In the genomic region with DNA sequence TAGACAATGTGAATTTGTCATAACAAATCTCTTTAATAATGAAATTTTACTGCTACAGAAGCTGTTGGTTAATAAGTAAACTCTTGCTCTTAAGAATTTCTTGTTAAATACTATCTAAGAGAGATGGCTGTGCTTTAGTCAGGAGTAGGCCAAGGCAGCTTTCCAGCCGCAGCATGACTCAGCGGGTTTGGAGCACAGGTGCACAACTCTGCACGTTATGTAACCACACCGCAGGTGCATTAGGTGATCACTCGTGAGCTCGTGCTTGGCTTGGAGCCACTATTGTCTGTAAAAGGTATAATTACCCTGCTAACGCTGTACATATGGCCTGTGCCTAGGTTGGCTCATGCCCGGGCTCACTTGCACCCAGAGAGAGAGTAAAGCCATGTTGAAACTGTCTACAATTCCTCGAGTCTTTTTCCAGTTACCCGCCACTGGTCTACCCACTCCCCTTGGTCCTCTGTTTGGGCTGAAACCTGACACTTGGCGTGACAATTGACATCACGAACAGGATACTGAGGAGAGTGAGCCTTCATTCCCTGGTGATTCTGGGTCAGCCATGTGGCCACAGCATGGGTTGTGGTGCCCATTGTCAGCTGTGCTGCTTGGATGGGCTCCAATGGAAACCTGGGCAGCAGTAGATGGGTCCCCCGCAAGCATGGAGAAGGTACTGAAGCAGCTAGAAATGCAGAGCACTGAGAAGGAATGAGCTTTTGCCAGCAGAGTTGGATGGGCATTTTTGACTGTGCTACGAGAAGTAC, we compare ENCODE assay signal across 14 cellular contexts. TPM values are rescaled to one million over a fixed set of nuclear protein-coding genes. Genes with fewer than 3 reads are reported as not detected.
DNase-seq lines count a peak whose midpoint lies in the region; ATAC-seq, FAIRE-seq and TF ChIP-seq lines count a peak whose summit lies in the region.
"Had no signal": no experiment of that assay in that cellular context is flagged by ENCODE, and none has a peak within 500 bp of the region (broad histone marks: within the 10 kb centered on the region; RNA-seq: fewer than 3 reads in every experiment).

No MANE protein-coding gene starts in this region.

- 90% methylated on average over 14 of the region's 14 CpGs for WGBS in A549 (ENCODE audit: missing lambda C conversion rate)
- WGBS in K562 (ENCODE audit: insufficient coverage, low coverage, missing lambda C conversion rate), result 85% methylated on average over 14 of the region's 14 CpGs

- H3K9me1 ChIP-seq in K562 (ENCODE audit: control insufficient read depth, insufficient read depth, low read length), result no peaks in the 10 kb centered on the region

- ATAC-seq in A549, result no peak
- ATAC-seq in K562, result no peak
- peak; percentile 92 for ATAC-seq in left lung
- ATAC-seq in GM18873 (IDR thresholded peaks at IDR 0.05; ENCODE audit: low FRiP score, unreplicated experiment), result no peak
- ATAC-seq: activated T-cell treated with anti-CD3 and anti-CD28 coated beads, Interleukin-2, amount 50 U/mL, for 72 hours; HCT116 had no signal

- H3K27ac ChIP-seq in A549, result 0 out of 6 replicates have a peak overlapping the region, but pooled peaks of 1 of the 2 experiments have one; percentile 31
- no peak overlapping the region for H3K27ac ChIP-seq in K562 (ENCODE audit: extremely low read depth, low read depth, low read length)
- H3K27ac ChIP-seq in left lung, result peak overlapping the region in 1 of 2 donors; percentile 25
- H3K27ac ChIP-seq: SK-N-MC, skin epidermis had no signal

- POLR2A ChIA-PET in A549 (lab: Yijun Ruan, JAX), result no interaction called here
- POLR2A ChIA-PET in K562 (lab: Yijun Ruan, JAX), result interaction anchor here (0.6 kb wide), 1 partner anchor 285 kb away, joined by 3 read pairs; no protein-coding TSS in a partner anchor

- H3K9me3 ChIP-seq in A549 (no peaks in the 10 kb centered on the region), K562 (replicated peaks; ENCODE audit: control insufficient read depth, insufficient read depth, low read depth, low read length) (no peaks in the 10 kb centered on the region), left lung (no peaks in the 10 kb centered on the region)

- H3K4me3 ChIP-seq in A549 (no peak overlapping the region), K562 (no peak overlapping the region), left lung (no peak overlapping the region)
- H3K4me3 ChIP-seq: SK-N-MC, skin epidermis had no signal

- no peak for TF ChIP-seq RAD21 in A549 (conservative IDR thresholded peaks at IDR 0.05 in 1 of 2, IDR thresholded peaks at IDR 0.05 in 1 of 2)
- TF ChIP-seq RAD21 in K562 (CRISPR knock-in tag; conservative IDR thresholded peaks at IDR 0.05 in 1 of 2, IDR thresholded peaks at IDR 0.05 in 1 of 2), result no peak

- CTCF ChIA-PET in A549 (lab: Yijun Ruan, JAX) (interaction anchor here (0.6 to 2.4 kb wide), 5 partner anchors 9 to 344 kb away, joined by 3 to 12 read pairs (median 3); no protein-coding TSS in a partner anchor), K562 (lab: Yijun Ruan, JAX; ENCODE audit: low intra/inter-chr PET ratio) (no interaction called here)

- TF ChIP-seq CTCF in A549 (IDR thresholded peaks at IDR 0.05) (no peak), K562 (IDR thresholded peaks at IDR 0.05 in 2 of 3, conservative IDR thresholded peaks at IDR 0.05 in 1 of 3; ENCODE audit: insufficient read depth in 2 of 3, low read depth in 1 of 3, low read length in 3 of 3) (no peak), left lung (IDR thresholded peaks at IDR 0.05) (no peak)

- no peak overlapping the region for H2AFZ ChIP-seq in K562 (ENCODE audit: low read depth, low read length)

- no peak overlapping the region for H3K9ac ChIP-seq in K562 (ENCODE audit: insufficient read depth in 1 of 2, low read depth in 2 of 2, low read length in 2 of 2)

- in situ Hi-C loops in K562 (cut with MboI), result no loop called here

- H3K4me2 ChIP-seq in A549, result no peak overlapping the region
- no peak overlapping the region for H3K4me2 ChIP-seq in K562 (ENCODE audit: insufficient read depth, low read length)

- TF ChIP-seq POLR2A in A549 (IDR thresholded peaks at IDR 0.05; ENCODE audit: low read length) (no peak), K562 (conservative IDR thresholded peaks at IDR 0.05) (no peak)

- TF ChIP-seq EP300 in A549 (IDR thresholded peaks at IDR 0.05), result no peak
- TF ChIP-seq EP300 in K562 (IDR thresholded peaks at IDR 0.05; ENCODE audit: low read length), result no peak

- no peaks in the 10 kb centered on the region for H3K4me1 ChIP-seq in A549
- no peaks in the 10 kb centered on the region for H3K4me1 ChIP-seq in K562 (replicated peaks in 1 of 2; ENCODE audit: control insufficient read depth in 2 of 2, insufficient read depth in 2 of 2, low read length in 2 of 2)
- H3K4me1 ChIP-seq in left lung, result no peaks in the 10 kb centered on the region

- no TSS peak for BruUV-seq in K562 (replicated peaks; lab: Mats Ljungman, UMichigan)

- no peaks in the 10 kb centered on the region for H3K79me2 ChIP-seq in K562 (ENCODE audit: control insufficient read depth, insufficient read depth, low read length)

- DNase-seq in A549 (ENCODE audit: low read depth in 1 of 2, low spot score in 1 of 2), result no peak
- peak; percentile 92 for DNase-seq in NCI-H2029 treated with DMSO at 0.1 percent for 48 hours (lab: John Stamatoyannopoulos, UW)
- peak in 1 of 4 experiments; percentile 14 for DNase-seq in K562 (ENCODE audit: extremely low read depth in 1 of 4, low spot score in 3 of 4)
- peak; percentile 82 to 85 for DNase-seq in left lung
- no peak for DNase-seq in SW 1271 (lab: John Stamatoyannopoulos, UW)
- DNase-seq in anterior cingulate cortex (lab: John Stamatoyannopoulos, UW), result no peak
- no peak for DNase-seq in pons (ENCODE audit: low spot score)
- DNase-seq: activated CD4-positive, alpha-beta memory T cell treated with anti-CD3 and anti-CD28 coated beads for 36 hours; activated T-cell treated with anti-CD3 and anti-CD28 coated beads, Interleukin-2, amount 50 U/mL, for 72 hours; GDM1 had no signal

- H4K20me1 ChIP-seq in K562 (replicated peaks; ENCODE audit: control insufficient read depth, insufficient read depth, low read length), result no peaks in the 10 kb centered on the region

- H3K36me3 ChIP-seq in K562 (ENCODE audit: control insufficient read depth, insufficient read depth, low read length) (peaks cover 23% of the 10 kb centered on the region), left lung (no peaks in the 10 kb centered on the region)

- H3K27me3 ChIP-seq in K562 (ENCODE audit: control insufficient read depth in 2 of 2, insufficient read depth in 2 of 2, low read length in 2 of 2) (no peaks in the 10 kb centered on the region), left lung (no peaks in the 10 kb centered on the region)

- FAIRE-seq in A549 (lab: Jason Lieb, UNC) (no peak), K562 (lab: Jason Lieb, UNC) (no peak)

- intact Hi-C loops in K562 (cut with micrococcal nuclease) (no loop called here), left lung (cut with DNase I) (no loop called here)

RNA-seq across cellular contexts. Expression of gene ANAPC4, which starts 18.4 kb away (rescaled TPM):
- 18.4 and 21.2 TPM in 2 replicates for polyA plus RNA-seq in A549 (2011; rRNA removed)
- polyA plus RNA-seq in A549 (2012; cell fraction: cytosol; rRNA removed), result 4.4 and 4.6 TPM in 2 replicates
- 5.6 and 9.7 TPM in 2 replicates for polyA plus RNA-seq in A549 (2012; cell fraction: nucleus; rRNA removed)
- polyA plus RNA-seq in A549 (2017; fragmentation: RNase III; extraction: RNeasy Plus Mini Kit Qiagen cat#74134 plus additional on column Dnase treatment), result 15.7 to 17.8 TPM (median 16.6 TPM) in 3 replicates
- 5.3 and 7.0 TPM in 2 replicates for polyA minus RNA-seq in A549 (2011; rRNA and poly(A)+ RNA removed)
- 45.0 and 132 TPM in 2 replicates for total RNA-seq in K562 (2011; cell fraction: chromatin; rRNA removed; ENCODE audit: low replicate concordance)
- total RNA-seq in K562 (2011; cell fraction: nucleolus; rRNA removed), result 21.7 and 27.0 TPM in 2 replicates
- 46.1 and 73.2 TPM in 2 replicates for total RNA-seq in K562 (2011; cell fraction: nucleoplasm; rRNA removed)
- total RNA-seq in K562 (2014; rRNA removed), result 22.0 and 24.8 TPM in 2 replicates
- 44.8 and 55.0 TPM in 2 replicates for total RNA-seq in K562 (2014; rRNA removed; fragmentation: Illumina TruSeq; extraction: Trizol)
- 38.5 and 45.3 TPM in 2 replicates for total RNA-seq in K562 (2015; rRNA removed; fragmentation: Illumina TruSeq; extraction: Trizol)
- 29.6 and 32.2 TPM in 2 replicates for total RNA-seq in K562 (2021)
- 33.2 and 42.8 TPM in 2 replicates for polyA plus RNA-seq in K562 (2011; rRNA removed)
- 3.7 and 9.3 TPM in 2 replicates for polyA plus RNA-seq in K562 (2011; cell fraction: cytosol; rRNA removed)
- polyA plus RNA-seq in K562 (2011; cell fraction: nucleus; rRNA removed), result 50.2 and 75.1 TPM in 2 replicates
- polyA plus RNA-seq in K562 (2012), result 21.9 and 22.3 TPM in 2 replicates
- polyA plus RNA-seq in K562 (2014; fragmentation: Illumina TruSeq; extraction: Trizol), result 39.2 and 47.0 TPM in 2 replicates
- polyA plus RNA-seq in K562 (2014; fragmentation: Nextera tagmentation; extraction: Ambion mirVana), result 10 to 100 TPM; 23.9 to 30.3 TPM
- polyA plus RNA-seq in K562 (2014; rRNA removed), result 29.0 and 31.9 TPM in 2 replicates
- polyA minus RNA-seq in K562 (2011; rRNA and poly(A)+ RNA removed), result 33.4 and 40.3 TPM in 2 replicates
- polyA minus RNA-seq in K562 (2011; cell fraction: cytosol; rRNA and poly(A)+ RNA removed), result 10.6 and 12.2 TPM in 2 replicates
- 26.8 and 41.8 TPM in 2 replicates for polyA minus RNA-seq in K562 (2011; cell fraction: nucleus; rRNA and poly(A)+ RNA removed)
- 10 to 100 TPM; 23.6 to 32.7 TPM for total RNA-seq in left lung

RNA-seq across cellular contexts. Expression of gene ZCCHC4, which starts 46.1 kb away (rescaled TPM):
- 8.9 and 10.2 TPM in 2 replicates for polyA plus RNA-seq in A549 (2011; rRNA removed)
- 2.8 and 3.1 TPM in 2 replicates for polyA plus RNA-seq in A549 (2012; cell fraction: cytosol; rRNA removed)
- 3.6 and 6.6 TPM in 2 replicates for polyA plus RNA-seq in A549 (2012; cell fraction: nucleus; rRNA removed)
- polyA plus RNA-seq in A549 (2017; fragmentation: RNase III; extraction: RNeasy Plus Mini Kit Qiagen cat#74134 plus additional on column Dnase treatment), result 5.2 to 5.9 TPM (median 5.7 TPM) in 3 replicates
- polyA minus RNA-seq in A549 (2011; rRNA and poly(A)+ RNA removed), result 6.1 and 6.6 TPM in 2 replicates
- 29.2 and 64.5 TPM in 2 replicates for total RNA-seq in K562 (2011; cell fraction: chromatin; rRNA removed; ENCODE audit: low replicate concordance)
- total RNA-seq in K562 (2011; cell fraction: nucleolus; rRNA removed), result 13.8 and 20.3 TPM in 2 replicates
- total RNA-seq in K562 (2011; cell fraction: nucleoplasm; rRNA removed), result 34.8 and 59.5 TPM in 2 replicates
- total RNA-seq in K562 (2014; rRNA removed), result 12.9 and 14.0 TPM in 2 replicates
- total RNA-seq in K562 (2014; rRNA removed; fragmentation: Illumina TruSeq; extraction: Trizol), result 20.5 and 21.3 TPM in 2 replicates
- 18.1 and 19.0 TPM in 2 replicates for total RNA-seq in K562 (2015; rRNA removed; fragmentation: Illumina TruSeq; extraction: Trizol)
- 13.6 and 14.3 TPM in 2 replicates for total RNA-seq in K562 (2021)
- 20.4 and 26.1 TPM in 2 replicates for polyA plus RNA-seq in K562 (2011; rRNA removed)
- polyA plus RNA-seq in K562 (2011; cell fraction: cytosol; rRNA removed), result 6.8 and 13.3 TPM in 2 replicates
- 16.1 and 17.8 TPM in 2 replicates for polyA plus RNA-seq in K562 (2011; cell fraction: nucleus; rRNA removed)
- 8.6 and 9.2 TPM in 2 replicates for polyA plus RNA-seq in K562 (2012)
- polyA plus RNA-seq in K562 (2014; fragmentation: Illumina TruSeq; extraction: Trizol), result 16.4 and 17.6 TPM in 2 replicates
- polyA plus RNA-seq in K562 (2014; fragmentation: Nextera tagmentation; extraction: Ambion mirVana), result 1 to 10 TPM; 5.3 to 7.9 TPM
- polyA plus RNA-seq in K562 (2014; rRNA removed), result 14.3 and 15.2 TPM in 2 replicates
- polyA minus RNA-seq in K562 (2011; rRNA and poly(A)+ RNA removed), result 29.0 and 31.1 TPM in 2 replicates
- 11.5 and 12.4 TPM in 2 replicates for polyA minus RNA-seq in K562 (2011; cell fraction: cytosol; rRNA and poly(A)+ RNA removed)
- polyA minus RNA-seq in K562 (2011; cell fraction: nucleus; rRNA and poly(A)+ RNA removed), result 25.6 and 45.3 TPM in 2 replicates
- 10 to 100 TPM in 1 of 2 donors, 1 to 10 TPM in 1; 8.5 to 10.1 TPM for total RNA-seq in left lung

Comparison
In these comparisons a context has a peak if more than half of its experiments do, and no peak if none do; other contexts are left out.
1. DNase-seq: peak in NCI-H2029 treated with DMSO at 0.1 percent for 48 hours (single experiment) and left lung (2 of 2); none in A549 (0 of 2), SW 1271 (0 of 2), anterior cingulate cortex (0 of 58) and pons (single experiment).